24 cellular contexts compared by ENCODE assay signal in genomic region chr3:135753506-135753905, GRCh38.
"Had no signal": no experiment of that assay in that cellular context is flagged by ENCODE, and none has a peak within 500 bp of the region (broad histone marks: within the 10 kb centered on the region; RNA-seq: fewer than 3 reads in every experiment).

No MANE protein-coding gene starts in this region.

- H3K9me3 ChIP-seq: colonic mucosa, esophagus squamous epithelium, gastrocnemius medialis, gastroesophageal sphincter, heart left ventricle, heart right ventricle had no signal

- H3K4me1 Mint-ChIP-seq: endodermal cell had no signal

- H3K4me3 ChIP-seq: colonic mucosa, coronary artery, dorsolateral prefrontal cortex, esophagus squamous epithelium, gastrocnemius medialis, gastroesophageal sphincter, heart left ventricle, heart right ventricle had no signal

- H3K27ac ChIP-seq: colonic mucosa, coronary artery, dorsolateral prefrontal cortex, epithelial cell of prostate, esophagus squamous epithelium, foreskin keratinocyte, gastrocnemius medialis, gastroesophageal sphincter, heart left ventricle, heart right ventricle had no signal

- H3K36me3 ChIP-seq: colonic mucosa, esophagus squamous epithelium, gastrocnemius medialis, gastroesophageal sphincter, heart left ventricle, heart right ventricle had no signal

- H3K27me3 ChIP-seq: colonic mucosa, esophagus squamous epithelium, foreskin keratinocyte, gastrocnemius medialis, heart left ventricle had no signal

- H3K27ac Mint-ChIP-seq: dendritic cell treated with granulocyte-macrophage colony-stimulating factor and Interleukin-4, amounts not matched to agents 40 ng/mL and 50 ng/mL, for 4 days; effector memory CD8-positive, alpha-beta T cell; endodermal cell had no signal

- H3K27me3 Mint-ChIP-seq: dendritic cell treated with granulocyte-macrophage colony-stimulating factor and Interleukin-4, amounts not matched to agents 40 ng/mL and 50 ng/mL, for 4 days had no signal

- H3K9me3 Mint-ChIP-seq: endodermal cell had no signal

- H3K4me1 ChIP-seq: colonic mucosa, esophagus squamous epithelium, foreskin keratinocyte, gastrocnemius medialis, gastroesophageal sphincter, heart left ventricle, heart right ventricle had no signal

- H3K4me3 Mint-ChIP-seq: dendritic cell treated with granulocyte-macrophage colony-stimulating factor and Interleukin-4, amounts not matched to agents 40 ng/mL and 50 ng/mL, for 4 days; effector memory CD8-positive, alpha-beta T cell; endodermal cell had no signal

- ATAC-seq: effector memory CD8-positive, alpha-beta T cell; esophagus mucosa; foreskin keratinocyte; gastrocnemius medialis; gastroesophageal sphincter; heart left ventricle; heart right ventricle had no signal

- DNase-seq: colonic mucosa; cortex of kidney; dermis blood vessel endothelial cell; dorsolateral prefrontal cortex; effector CD4-positive, alpha-beta T cell; effector CD8-positive, alpha-beta T cell; effector memory CD4-positive, alpha-beta T cell; effector memory CD8-positive, alpha-beta T cell; erythroblast; esophagus squamous epithelium; foreskin fibroblast; foreskin keratinocyte; foreskin melanocyte; gastrocnemius medialis; glutamatergic neuron; head of caudate nucleus; heart left ventricle; heart right ventricle had no signal
